In the genomic region with DNA sequence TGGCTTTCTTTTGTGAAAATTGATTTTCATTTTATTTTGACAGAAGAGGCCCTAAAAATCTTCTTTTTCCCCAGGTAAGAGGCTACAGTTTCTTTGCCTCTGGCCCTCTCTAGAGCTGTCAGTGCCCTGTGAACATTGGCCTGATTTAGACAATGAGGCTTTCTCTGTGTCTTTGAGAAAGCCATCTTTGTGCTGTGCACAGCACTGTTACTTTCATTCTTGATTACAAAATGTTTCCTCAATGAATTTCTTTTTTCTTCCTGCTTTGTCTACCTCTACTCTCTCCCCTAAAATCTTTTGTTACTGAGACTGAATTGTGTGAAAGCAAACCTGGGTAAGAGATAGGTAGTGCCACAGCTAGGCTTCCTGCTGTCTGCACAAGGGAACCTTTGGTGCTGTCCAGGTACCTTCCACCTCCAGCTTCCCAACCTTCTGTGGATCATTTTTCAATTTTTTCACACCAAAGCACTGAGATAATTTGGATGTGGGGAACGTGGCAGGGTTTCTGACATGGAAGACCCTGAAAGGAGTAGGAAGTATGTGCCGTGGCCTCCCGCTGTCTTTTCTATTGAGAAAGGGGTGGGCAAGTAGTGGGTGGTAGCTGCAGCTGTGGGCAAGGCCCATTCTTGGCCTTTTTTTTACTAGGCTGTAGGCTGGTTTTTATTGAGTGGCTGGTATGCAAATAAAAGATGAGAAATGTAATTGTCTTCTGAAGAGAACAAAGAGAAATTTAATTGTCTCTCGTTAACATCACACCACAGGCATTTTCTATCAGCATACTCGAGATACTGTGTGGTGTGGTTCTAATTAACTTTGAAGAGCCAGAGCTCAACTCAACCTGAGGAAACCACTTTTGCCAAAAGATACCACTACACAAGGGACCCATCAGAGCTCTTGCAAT, we compare ENCODE assay signal across 9 cellular contexts. TPM values are rescaled to one million over a fixed set of nuclear protein-coding genes. Genes with fewer than 3 reads are reported as not detected.
DNase-seq lines count a peak whose midpoint lies in the region; ATAC-seq and TF ChIP-seq lines count a peak whose summit lies in the region.
"Had no signal": no experiment of that assay in that cellular context is flagged by ENCODE, and none has a peak within 500 bp of the region (broad histone marks: within the 10 kb centered on the region; RNA-seq: fewer than 3 reads in every experiment).

No MANE protein-coding gene starts in this region.

- H3K9me3 Mint-ChIP-seq in activated naive CD4-positive, alpha-beta T cell treated with anti-CD3 and anti-CD28 coated beads, Interleukin-2, amount 50 U/mL, for 24 hours = peaks cover 7% of the 10 kb centered on the region
- no peaks in the 10 kb centered on the region for H3K9me3 Mint-ChIP-seq in activated CD8-positive, alpha-beta T cell treated with anti-CD3 and anti-CD28 coated beads for 36 hours

- DNase-seq in activated naive CD4-positive, alpha-beta T cell (lab: John Stamatoyannopoulos, UW) = no peak
- peak; percentile 51 for DNase-seq in activated CD8-positive, alpha-beta T cell treated with anti-CD3 and anti-CD28 coated beads for 36 hours
- DNase-seq in left lung (no peak), transverse colon (no peak), amniotic stem cell (lab: John Stamatoyannopoulos, UW) (no peak)
- DNase-seq: NCI-H345 had no signal

- H3K4me3 Mint-ChIP-seq in activated naive CD4-positive, alpha-beta T cell treated with anti-CD3 and anti-CD28 coated beads, Interleukin-2, amount 50 U/mL, for 24 hours = peak overlapping the region; percentile 79
- peak overlapping the region; percentile 67 for H3K4me3 Mint-ChIP-seq in activated CD8-positive, alpha-beta T cell treated with anti-CD3 and anti-CD28 coated beads for 36 hours

- WGBS in transverse colon (ENCODE audit: low coverage in 1 of 2), 2 donors = 59 to 69% methylated on average over 5 of the region's 5 CpGs

- CTCF ChIA-PET in activated CD8-positive, alpha-beta T cell treated with anti-CD3 and anti-CD28 coated beads for 36 hours (lab: Charles Lee) = interaction anchor here (0.7 to 1.9 kb wide), 10 partner anchors 9 to 162 kb away, joined by 3 to 24 read pairs (median 4); no protein-coding TSS in a partner anchor

- H3K27me3 ChIP-seq in left lung = no peaks in the 10 kb centered on the region
- H3K27me3 ChIP-seq in transverse colon = no peaks in the 10 kb centered on the region

- H3K9me3 ChIP-seq in left lung = no peaks in the 10 kb centered on the region
- no peaks in the 10 kb centered on the region for H3K9me3 ChIP-seq in transverse colon

- no peak for TF ChIP-seq CTCF in activated CD8-positive, alpha-beta T cell treated with anti-CD3 and anti-CD28 coated beads for 36 hours (IDR thresholded peaks at IDR 0.05)
- no peak for TF ChIP-seq CTCF in left lung (IDR thresholded peaks at IDR 0.05)
- no peak for TF ChIP-seq CTCF in transverse colon (IDR thresholded peaks at IDR 0.05)

- peak; percentile 26 for ATAC-seq in activated CD8-positive, alpha-beta T cell treated with anti-CD3 and anti-CD28 coated beads for 36 hours
- ATAC-seq in left lung = no peak
- no peak for ATAC-seq in GM19467 (IDR thresholded peaks at IDR 0.05; ENCODE audit: unreplicated experiment)
- no peak for ATAC-seq in esophagus mucosa

- peaks cover 0 to 4% of the 10 kb centered on the region in 2 donors for H3K36me3 ChIP-seq in left lung
- no peaks in the 10 kb centered on the region for H3K36me3 ChIP-seq in transverse colon

- POLR2A ChIA-PET in activated CD8-positive, alpha-beta T cell treated with anti-CD3 and anti-CD28 coated beads for 36 hours (lab: Charles Lee) = interaction anchor here (0.9 to 2.3 kb wide), 7 partner anchors 8 to 53 kb away, joined by 4 to 27 read pairs (median 4); a partner anchor contains a TSS

- H3K27me3 Mint-ChIP-seq in activated naive CD4-positive, alpha-beta T cell treated with anti-CD3 and anti-CD28 coated beads, Interleukin-2, amount 50 U/mL, for 24 hours = no peaks in the 10 kb centered on the region
- no peaks in the 10 kb centered on the region for H3K27me3 Mint-ChIP-seq in activated CD8-positive, alpha-beta T cell treated with anti-CD3 and anti-CD28 coated beads for 36 hours

- in situ Hi-C loops in transverse colon (cut with MboI; ENCODE audit: low pct_ligation_motif_present in 1 of 4, low pct_unique_long_range_greater_than_20kb in 1 of 4, low sequenced_read_pairs in 3 of 4) = no loop called here

- H3K27ac Mint-ChIP-seq in activated naive CD4-positive, alpha-beta T cell treated with anti-CD3 and anti-CD28 coated beads, Interleukin-2, amount 50 U/mL, for 24 hours = peak overlapping the region; percentile 99
- peak overlapping the region; percentile 99 for H3K27ac Mint-ChIP-seq in activated CD8-positive, alpha-beta T cell treated with anti-CD3 and anti-CD28 coated beads for 36 hours

- TF ChIP-seq POLR2A in transverse colon (IDR thresholded peaks at IDR 0.05) = no peak

- intact Hi-C loops in activated CD8-positive, alpha-beta T cell treated with anti-CD3 and anti-CD28 coated beads for 36 hours (cut with micrococcal nuclease) = loop anchor here (10.0 kb wide), 1 partner anchor 56 kb away; a partner anchor contains a TSS
- intact Hi-C loops in left lung (cut with DNase I) (no loop called here), transverse colon (cut with DNase I; ENCODE audit: low total_unique reads) (no loop called here)

- H3K4me1 Mint-ChIP-seq in activated naive CD4-positive, alpha-beta T cell treated with anti-CD3 and anti-CD28 coated beads, Interleukin-2, amount 50 U/mL, for 24 hours = peaks cover 98% of the 10 kb centered on the region
- H3K4me1 Mint-ChIP-seq in activated CD8-positive, alpha-beta T cell treated with anti-CD3 and anti-CD28 coated beads for 36 hours (ENCODE audit: low read depth) = peaks cover 93% of the 10 kb centered on the region

- H3K27ac ChIP-seq in left lung (peak overlapping the region; percentile 9 to 75), transverse colon (peak overlapping the region in 3 of 4 donors; percentile 10 to 17 (median 10))

- no peak for TF ChIP-seq EP300 in transverse colon (IDR thresholded peaks at IDR 0.05; ENCODE audit: low read depth)

- H3K4me3 ChIP-seq in left lung = no peak overlapping the region
- H3K4me3 ChIP-seq in transverse colon = no peak overlapping the region

- peaks cover 42% of the 10 kb centered on the region for H3K36me3 Mint-ChIP-seq in activated naive CD4-positive, alpha-beta T cell treated with anti-CD3 and anti-CD28 coated beads, Interleukin-2, amount 50 U/mL, for 24 hours
- peaks cover 65% of the 10 kb centered on the region for H3K36me3 Mint-ChIP-seq in activated CD8-positive, alpha-beta T cell treated with anti-CD3 and anti-CD28 coated beads for 36 hours (ENCODE audit: low read depth)

- peaks cover 18 to 69% of the 10 kb centered on the region in 2 donors for H3K4me1 ChIP-seq in left lung
- H3K4me1 ChIP-seq in transverse colon = peaks cover 5 to 44% (median 14%) of the 10 kb centered on the region in 4 donors

RNA-seq across cellular contexts. Expression of a gene that starts 21.0 kb away (rescaled TPM):
- total RNA-seq in activated CD8-positive, alpha-beta T cell treated with anti-CD3 and anti-CD28 coated beads for 36 hours = 100 to 1,000 TPM; 252 to 261 TPM
- total RNA-seq in left lung (10 to 100 TPM; 45.1 to 60.2 TPM), transverse colon (10 to 100 TPM in 2 of 4 donors, 1 to 10 TPM in 2; 3.2 to 25.4 (median 9.5) TPM), esophagus mucosa (6.7 TPM)

RNA-seq across cellular contexts. Expression of a gene that starts 53.1 kb away (rescaled TPM):
- 100 to 1,000 TPM; 150 to 158 TPM for total RNA-seq in activated CD8-positive, alpha-beta T cell treated with anti-CD3 and anti-CD28 coated beads for 36 hours
- total RNA-seq in left lung = 100 to 1,000 TPM; 158 to 242 TPM
- total RNA-seq in transverse colon = 100 to 1,000 TPM in 2 of 4 donors, 1 to 10 TPM in 2; 4.5 to 143 (median 58.5) TPM
- 54.4 TPM for total RNA-seq in esophagus mucosa

Comparison
In these comparisons a context has a peak if more than half of its experiments do, and no peak if none do; other contexts are left out.
1. RNA of a gene that starts 21.0 kb away (total RNA-seq): 252 to 261 TPM in activated CD8-positive, alpha-beta T cell treated with anti-CD3 and anti-CD28 coated beads for 36 hours; 45.1 to 60.2 TPM in left lung, 3.2 to 25.4 TPM in transverse colon and 6.7 TPM in esophagus mucosa (single experiment); every median in the first group is over 4 times any median in the second.